Comparison of ENCODE assay signal across 1 cellular context in genomic region chr11:43924112-43924855, GRCh38.
TF ChIP-seq lines count a peak whose summit lies in the region.

No MANE protein-coding gene starts in this region.

TF ChIP-seq in IMR-90, 13 proteins besides CTCF, POLR2A, EP300 and RAD21 (continued from another document):
- TF ChIP-seq RCOR1 (IDR thresholded peaks at IDR 0.05; ENCODE audit: insufficient replicate concordance, low read length) = no peak
- no peak for TF ChIP-seq SMC3 (IDR thresholded peaks at IDR 0.05; ENCODE audit: low read depth, low read length)
- no peak for TF ChIP-seq RFX5 (IDR thresholded peaks at IDR 0.05; ENCODE audit: low read depth, low read length)
- no peak for TF ChIP-seq FOS (IDR thresholded peaks at IDR 0.05; ENCODE audit: low read depth, low read length)
